3 cellular contexts compared by ENCODE assay signal in the genomic region with DNA sequence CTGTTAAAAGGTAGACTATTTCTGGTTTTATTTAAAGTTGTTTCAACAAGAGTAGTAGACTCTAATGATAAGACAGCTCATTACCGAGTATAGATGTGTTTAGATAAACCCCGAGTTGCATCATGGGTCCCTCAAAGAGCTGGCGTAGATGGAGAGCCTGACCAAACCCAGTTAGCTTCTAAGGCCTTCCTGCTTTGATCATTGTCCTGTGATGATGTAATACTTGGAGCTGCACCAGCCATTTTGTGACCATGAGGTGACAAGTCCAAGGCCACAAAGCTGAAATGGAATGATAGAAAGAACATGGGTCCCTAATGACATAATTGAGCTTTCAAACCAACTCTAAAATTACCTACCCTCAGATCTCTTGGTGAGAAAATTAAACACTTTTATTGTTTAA.
TF ChIP-seq lines count a peak whose summit lies in the region.

No MANE protein-coding gene starts in this region.

TF ChIP-seq in IMR-90, 13 proteins besides CTCF, POLR2A, EP300 and RAD21:
- TF ChIP-seq BHLHE40 (IDR thresholded peaks at IDR 0.05; ENCODE audit: low read depth, low read length), result no peak
- TF ChIP-seq CEBPB (IDR thresholded peaks at IDR 0.05; ENCODE audit: low read depth, low read length), result peak; percentile 36; the same call in 1 of the 2 replicates

TF ChIP-seq in K562, 482 proteins besides CTCF, POLR2A, EP300 and RAD21:
- TF ChIP-seq YY1 (IDR thresholded peaks at IDR 0.05; ENCODE audit: borderline replicate concordance in 1 of 3, control insufficient read depth in 1 of 3, extremely low read depth in 1 of 3, insufficient read depth in 3 of 3, insufficient read length in 1 of 3, insufficient replicate concordance in 2 of 3, low read depth in 1 of 3, low read length in 2 of 3), result peak in 1 of 3 experiments; percentile 72
- no peak for TF ChIP-seq ETV6 (IDR thresholded peaks at IDR 0.05; ENCODE audit: borderline replicate concordance in 1 of 2, low read depth in 2 of 2, low read length in 1 of 2)
- TF ChIP-seq ETV6 (CRISPR knock-in tag; IDR thresholded peaks at IDR 0.05; ENCODE audit: borderline replicate concordance), result no peak
- TF ChIP-seq, protein P1, sequence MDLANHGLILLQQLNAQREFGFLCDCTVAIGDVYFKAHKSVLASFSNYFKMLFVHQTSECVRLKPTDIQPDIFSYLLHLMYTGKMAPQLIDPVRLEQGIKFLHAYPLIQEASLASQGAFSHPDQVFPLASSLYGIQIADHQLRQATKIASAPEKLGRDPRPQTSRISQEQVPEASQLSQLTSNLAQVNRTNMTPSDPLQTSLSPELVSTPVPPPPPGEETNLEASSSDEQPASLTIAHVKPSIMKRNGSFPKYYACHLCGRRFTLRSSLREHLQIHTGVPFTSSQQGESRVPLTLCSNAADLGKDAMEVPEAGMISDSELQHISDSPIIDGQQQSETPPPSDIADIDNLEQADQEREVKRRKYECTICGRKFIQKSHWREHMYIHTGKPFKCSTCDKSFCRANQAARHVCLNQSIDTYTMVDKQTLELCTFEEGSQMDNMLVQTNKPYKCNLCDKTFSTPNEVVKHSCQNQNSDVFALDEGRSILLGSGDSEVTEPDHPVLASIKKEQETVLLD (IDR thresholded peaks at IDR 0.05), result no peak
- TF ChIP-seq ATF3 (IDR thresholded peaks at IDR 0.05), result peak; percentile 76
- no peak for TF ChIP-seq ATF3 (CRISPR knock-in tag; conservative IDR thresholded peaks at IDR 0.05)
- TF ChIP-seq NEUROD1 (IDR thresholded peaks at IDR 0.05; ENCODE audit: borderline replicate concordance, low read depth, low read length, partially characterized antibody), result no peak
- TF ChIP-seq CEBPG (CRISPR knock-in tag; IDR thresholded peaks at IDR 0.05), result no peak
- TF ChIP-seq CEBPG (tag; conservative IDR thresholded peaks at IDR 0.05 in 1 of 2, IDR thresholded peaks at IDR 0.05 in 1 of 2), result peak in 1 of 2 experiments; percentile 79; a peak in 2 of 4 replicates
- no peak for TF ChIP-seq BRCA1 (IDR thresholded peaks at IDR 0.05)
- no peak for TF ChIP-seq BRCA1 (CRISPR knock-in tag; IDR thresholded peaks at IDR 0.05)
- peak; percentile 45; the same call in 1 of the 2 replicates for TF ChIP-seq CEBPB (tag; IDR thresholded peaks at IDR 0.05)

TF ChIP-seq in liver, 16 proteins besides CTCF, POLR2A, EP300 and RAD21:
- TF ChIP-seq MAX (IDR thresholded peaks at IDR 0.05) (peak; percentile 21), FOXA2 (IDR thresholded peaks at IDR 0.05) (no peak), HNF4A (conservative IDR thresholded peaks at IDR 0.05) (peak; percentile 70 to 75), SP1 (IDR thresholded peaks at IDR 0.05) (peak; percentile 26), ATF3 (IDR thresholded peaks at IDR 0.05) (peak; percentile 80), ZBTB33 (IDR thresholded peaks at IDR 0.05) (no peak), RXRA (IDR thresholded peaks at IDR 0.05) (peak in 1 of 2 donors; percentile 51), TAF1 (conservative IDR thresholded peaks at IDR 0.05) (no peak), FOXA1 (IDR thresholded peaks at IDR 0.05) (no peak), NR2F2 (IDR thresholded peaks at IDR 0.05) (no peak), HNF4G (IDR thresholded peaks at IDR 0.05) (no peak), EGR1 (IDR thresholded peaks at IDR 0.05; ENCODE audit: low read depth in 2 of 2) (no peak), YY1 (IDR thresholded peaks at IDR 0.05) (peak; percentile 72), GABPA (IDR thresholded peaks at IDR 0.05 in 1 of 2, conservative IDR thresholded peaks at IDR 0.05 in 1 of 2) (no peak), JUND (IDR thresholded peaks at IDR 0.05) (peak; percentile 17 to 32)
- TF ChIP-seq, protein P2, sequence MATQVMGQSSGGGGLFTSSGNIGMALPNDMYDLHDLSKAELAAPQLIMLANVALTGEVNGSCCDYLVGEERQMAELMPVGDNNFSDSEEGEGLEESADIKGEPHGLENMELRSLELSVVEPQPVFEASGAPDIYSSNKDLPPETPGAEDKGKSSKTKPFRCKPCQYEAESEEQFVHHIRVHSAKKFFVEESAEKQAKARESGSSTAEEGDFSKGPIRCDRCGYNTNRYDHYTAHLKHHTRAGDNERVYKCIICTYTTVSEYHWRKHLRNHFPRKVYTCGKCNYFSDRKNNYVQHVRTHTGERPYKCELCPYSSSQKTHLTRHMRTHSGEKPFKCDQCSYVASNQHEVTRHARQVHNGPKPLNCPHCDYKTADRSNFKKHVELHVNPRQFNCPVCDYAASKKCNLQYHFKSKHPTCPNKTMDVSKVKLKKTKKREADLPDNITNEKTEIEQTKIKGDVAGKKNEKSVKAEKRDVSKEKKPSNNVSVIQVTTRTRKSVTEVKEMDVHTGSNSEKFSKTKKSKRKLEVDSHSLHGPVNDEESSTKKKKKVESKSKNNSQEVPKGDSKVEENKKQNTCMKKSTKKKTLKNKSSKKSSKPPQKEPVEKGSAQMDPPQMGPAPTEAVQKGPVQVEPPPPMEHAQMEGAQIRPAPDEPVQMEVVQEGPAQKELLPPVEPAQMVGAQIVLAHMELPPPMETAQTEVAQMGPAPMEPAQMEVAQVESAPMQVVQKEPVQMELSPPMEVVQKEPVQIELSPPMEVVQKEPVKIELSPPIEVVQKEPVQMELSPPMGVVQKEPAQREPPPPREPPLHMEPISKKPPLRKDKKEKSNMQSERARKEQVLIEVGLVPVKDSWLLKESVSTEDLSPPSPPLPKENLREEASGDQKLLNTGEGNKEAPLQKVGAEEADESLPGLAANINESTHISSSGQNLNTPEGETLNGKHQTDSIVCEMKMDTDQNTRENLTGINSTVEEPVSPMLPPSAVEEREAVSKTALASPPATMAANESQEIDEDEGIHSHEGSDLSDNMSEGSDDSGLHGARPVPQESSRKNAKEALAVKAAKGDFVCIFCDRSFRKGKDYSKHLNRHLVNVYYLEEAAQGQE (IDR thresholded peaks at IDR 0.05), result no peak
